In the genomic region with DNA sequence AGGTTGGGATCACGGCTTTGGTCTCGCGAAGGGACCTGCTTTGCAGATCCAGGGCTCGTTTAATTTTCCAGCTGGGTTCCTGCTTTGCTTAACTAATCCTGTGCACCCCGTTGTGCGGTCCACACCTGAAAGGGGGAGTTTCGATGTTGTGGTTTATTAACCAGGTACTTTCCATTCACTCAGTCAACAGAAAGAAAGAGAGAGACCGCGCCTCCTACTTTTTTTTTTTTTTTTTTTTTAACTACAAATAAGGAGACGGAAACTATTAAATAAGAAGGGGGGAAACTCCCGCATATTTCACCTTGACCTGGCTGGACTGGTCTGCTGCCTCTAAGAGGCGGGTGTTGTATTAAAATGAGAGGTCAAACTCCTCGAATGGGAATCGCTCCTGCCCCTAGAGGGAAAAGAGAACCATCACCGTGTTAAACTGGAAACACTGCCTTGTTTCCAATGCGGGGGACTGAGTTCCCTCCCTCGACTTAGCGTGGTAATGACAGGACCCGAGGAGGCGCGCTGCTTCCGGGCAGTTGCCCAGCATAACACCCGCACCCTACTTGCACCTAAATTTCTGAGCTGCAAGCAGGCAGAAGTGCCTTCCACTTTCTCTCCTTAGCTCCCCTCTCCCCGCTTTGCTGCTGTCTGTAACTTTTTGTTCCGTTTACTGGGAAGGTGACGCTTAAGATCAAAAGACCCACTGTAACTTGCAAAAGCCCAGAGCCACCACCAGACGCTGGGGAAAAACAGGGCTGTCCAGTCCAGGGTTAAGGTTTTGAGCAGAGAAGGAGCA, we compare ENCODE assay signal across 8 cellular contexts. TPM values are rescaled to one million over a fixed set of nuclear protein-coding genes. Genes with fewer than 3 reads are reported as not detected.
DNase-seq lines count a peak whose midpoint lies in the region; ATAC-seq, FAIRE-seq and TF ChIP-seq lines count a peak whose summit lies in the region.

No MANE protein-coding gene starts in this region.

- no peak for TF ChIP-seq RAD21 in HepG2 (CRISPR knock-in tag; IDR thresholded peaks at IDR 0.05)

- no peaks in the 10 kb centered on the region for H3K9me3 Mint-ChIP-seq in IgD-negative memory B cell

- peak; percentile 7 for DNase-seq in activated CD4-positive, alpha-beta T cell treated with anti-CD3 and anti-CD28 coated beads for 48 hours
- no peak for DNase-seq in activated CD4-positive, alpha-beta T cell treated with anti-CD3 and anti-CD28 coated beads, Interleukin-2, amount 50 U/mL, for 4 hours
- DNase-seq in GM23248: peak; percentile 85
- peak; percentile 89 for DNase-seq in SK-N-DZ (ENCODE audit: low spot score)
- peak; percentile 60 for DNase-seq in HepG2 (ENCODE audit: low spot score)

- H3K4me1 ChIP-seq in GM23248 (ENCODE audit: insufficient read depth) (peaks cover 32% of the 10 kb centered on the region), duodenal mucosa (ENCODE audit: control insufficient read depth in 1 of 2, insufficient read depth in 2 of 2, low read length in 2 of 2) (peaks cover 10 to 25% of the 10 kb centered on the region in 2 donors), HepG2 (ENCODE audit: insufficient read depth, low read length) (peaks cover 29% of the 10 kb centered on the region), stomach smooth muscle (ENCODE audit: control insufficient read depth, insufficient read depth, low read length) (peaks cover 7% of the 10 kb centered on the region)

- intact Hi-C loops in HepG2 (cut with micrococcal nuclease; ENCODE audit: unreplicated experiment): loop anchor here (5.0 kb wide), 1 partner anchor 112 kb away; a partner anchor contains a TSS

- H3K9ac ChIP-seq in GM23248 (peak overlapping the region; percentile 80), duodenal mucosa (ENCODE audit: low read depth in 1 of 2, low read length in 2 of 2) (peak overlapping the region; percentile 86 to 89), HepG2 (ENCODE audit: insufficient read depth, low read depth, low read length) (no peak overlapping the region), stomach smooth muscle (ENCODE audit: low read length in 2 of 2) (peak overlapping the region; percentile 67 to 90)

- no peaks in the 10 kb centered on the region for H3K9me2 ChIP-seq in GM23248 (ENCODE audit: insufficient read depth)

- no peaks in the 10 kb centered on the region for H4K20me1 ChIP-seq in GM23248 (ENCODE audit: insufficient read depth)
- no peaks in the 10 kb centered on the region for H4K20me1 ChIP-seq in HepG2 (ENCODE audit: insufficient read depth, low read length)

- no peaks in the 10 kb centered on the region for H3K36me3 ChIP-seq in GM23248 (ENCODE audit: low read depth)
- no peaks in the 10 kb centered on the region for H3K36me3 ChIP-seq in duodenal mucosa (ENCODE audit: control insufficient read depth in 1 of 2, insufficient read depth in 2 of 2, low read length in 2 of 2)
- no peaks in the 10 kb centered on the region for H3K36me3 ChIP-seq in HepG2 (replicated peaks in 1 of 2; ENCODE audit: control insufficient read depth in 1 of 2, insufficient read depth in 2 of 2, low read length in 2 of 2)
- no peaks in the 10 kb centered on the region for H3K36me3 ChIP-seq in stomach smooth muscle (ENCODE audit: control insufficient read depth in 2 of 2, insufficient read depth in 2 of 2, low read length in 2 of 2)

- no peaks in the 10 kb centered on the region for H3K36me3 Mint-ChIP-seq in IgD-negative memory B cell

- FAIRE-seq in HepG2 (lab: Jason Lieb, UNC): peak; percentile 44

- H2AFZ ChIP-seq in GM23248 (peak overlapping the region; percentile 98), HepG2 (ENCODE audit: low read length) (peak overlapping the region; percentile 17)

- CTCF ChIA-PET in HepG2 (lab: Yijun Ruan, JAX; ENCODE audit: low intra/inter-chr PET ratio, low total read pairs): no interaction called here

- H3K9me3 ChIP-seq in GM23248 (ENCODE audit: low read depth) (no peaks in the 10 kb centered on the region), duodenal mucosa (ENCODE audit: control insufficient read depth in 1 of 2, low read length in 2 of 2) (no peaks in the 10 kb centered on the region), HepG2 (ENCODE audit: low read length) (no peaks in the 10 kb centered on the region), stomach smooth muscle (ENCODE audit: control insufficient read depth in 2 of 2, low read length in 2 of 2) (no peaks in the 10 kb centered on the region)

- peak overlapping the region; percentile 87 to 98 (median 96) for H3K4me3 Mint-ChIP-seq in IgD-negative memory B cell

- peak; percentile 35 for TF ChIP-seq CTCF in HepG2 (CRISPR knock-in tag; IDR thresholded peaks at IDR 0.05)

- BruUV-seq in HepG2 (replicated peaks; lab: Mats Ljungman, UMichigan): no TSS peak

- no peak for TF ChIP-seq POLR2A in HepG2 (IDR thresholded peaks at IDR 0.05; ENCODE audit: insufficient read depth in 1 of 2, low read depth in 2 of 2, low read length in 2 of 2)

- TF ChIP-seq EP300 in HepG2 (IDR thresholded peaks at IDR 0.05; ENCODE audit: low read depth in 2 of 2, low read length in 2 of 2) (no peak), HepG2 (CRISPR knock-in tag; IDR thresholded peaks at IDR 0.05; ENCODE audit: borderline replicate concordance) (no peak)

- 23% methylated on average over 27 of the region's 27 CpGs for WGBS in GM23248 (ENCODE audit: low coverage in 1 of 2, low lambda C conversion rate in 2 of 2, missing lambda C conversion rate in 2 of 2), 2 experiments
- WGBS in HepG2 (ENCODE audit: low lambda C conversion rate): 11% methylated on average over 26 of the region's 27 CpGs

- peak overlapping the region; percentile 78 for H3K4me3 ChIP-seq in GM23248
- peak overlapping the region; percentile 85 to 96 for H3K4me3 ChIP-seq in duodenal mucosa (ENCODE audit: low read depth in 1 of 2, low read length in 2 of 2)
- peak overlapping the region; percentile 53 to 73 (median 56) for H3K4me3 ChIP-seq in HepG2 (replicated peaks in 1 of 3; ENCODE audit: insufficient read depth in 1 of 3, low read depth in 2 of 3, low read length in 3 of 3)
- peak overlapping the region; percentile 93 to 94 for H3K4me3 ChIP-seq in stomach smooth muscle (ENCODE audit: low read length in 2 of 2)

- peak overlapping the region; percentile 83 for H3K27ac ChIP-seq in GM23248
- peak overlapping the region; percentile 92 for H3K27ac ChIP-seq in duodenal mucosa (ENCODE audit: low read depth, low read length)
- H3K27ac ChIP-seq in HepG2 (ENCODE audit: extremely low read length, insufficient read depth, low read length): no peak overlapping the region
- peak overlapping the region; percentile 88 for H3K27ac ChIP-seq in stomach smooth muscle (ENCODE audit: low read length)

- ATAC-seq in HepG2: peak; percentile 81

- in situ Hi-C loops in GM23248 (cut with MboI) (no loop called here), HepG2 (cut with HindIII; ENCODE audit: extremely low pct_ligation_motif_present, low pct_unique_long_range_greater_than_20kb) (no loop called here)

- POLR2A ChIA-PET in HepG2 (lab: Yijun Ruan, JAX): interaction anchor here (1.6 kb wide), 1 partner anchor 110 kb away, joined by 6 read pairs; no protein-coding TSS in a partner anchor

- H3K27me3 Mint-ChIP-seq in IgD-negative memory B cell: peaks cover 6% of the 10 kb centered on the region

- peaks cover 9 to 15% (median 13%) of the 10 kb centered on the region in 3 donors for H3K4me1 Mint-ChIP-seq in IgD-negative memory B cell

- peaks cover 15% of the 10 kb centered on the region for H3F3A ChIP-seq in GM23248 (ENCODE audit: insufficient read depth)

- H3K4me2 ChIP-seq in GM23248 (ENCODE audit: unreplicated experiment) (peak overlapping the region; percentile 95), HepG2 (ENCODE audit: low read depth, low read length) (peak overlapping the region; percentile 97)

- H3K79me2 ChIP-seq in GM23248 (ENCODE audit: insufficient read depth): no peaks in the 10 kb centered on the region
- no peaks in the 10 kb centered on the region for H3K79me2 ChIP-seq in HepG2 (ENCODE audit: insufficient read depth, low read length)

- H3K27ac Mint-ChIP-seq in IgD-negative memory B cell: peak overlapping the region; percentile 51 to 96 (median 84)

- H3K27me3 ChIP-seq in GM23248 (replicated peaks; ENCODE audit: insufficient read depth) (no peaks in the 10 kb centered on the region), duodenal mucosa (ENCODE audit: control insufficient read depth in 1 of 2, insufficient read depth in 2 of 2, low read length in 2 of 2) (no peaks in the 10 kb centered on the region), HepG2 (ENCODE audit: control insufficient read depth in 1 of 2, insufficient read depth in 2 of 2, low read length in 2 of 2) (peaks cover 2 to 30% of the 10 kb centered on the region in 2 experiments; a peak in 4 of 5 replicates), stomach smooth muscle (ENCODE audit: control insufficient read depth in 1 of 2, insufficient read depth in 2 of 2, low read length in 2 of 2) (no peaks in the 10 kb centered on the region)

RNA-seq across cellular contexts. Expression of a gene that starts 1.1 kb away (rescaled TPM):
- 9.9 and 11.9 TPM in 2 replicates for total RNA-seq in GM23248 (2014; rRNA removed; shearing (Covaris generic))
- polyA plus RNA-seq in GM23248 (2016; fragmentation: Nextera tagmentation; extraction: Ambion mirVana) (3.3 and 3.4 TPM in 2 replicates), IgD-negative memory B cell (not detected), HepG2 (2011; rRNA removed) (0.01 and 0.04 TPM in 2 replicates)
- polyA plus RNA-seq in SK-N-DZ (2014; cell fraction: cytosol; rRNA removed): 3.1 and 3.3 TPM in 2 replicates
- 6.5 and 7.6 TPM in 2 replicates for polyA plus RNA-seq in SK-N-DZ (2014; cell fraction: nucleus; rRNA removed)
- total RNA-seq in HepG2 (2016; rRNA removed; fragmentation: Illumina TruSeq; extraction: Trizol): 0.06 TPM in 1 of 2 replicates, not detected in the other
- total RNA-seq in HepG2 (2016; cell fraction: cytosol; rRNA removed; fragmentation: Illumina TruSeq; extraction: Trizol; ENCODE audit: low read depth): not detected in 2 replicates
- 0.02 TPM in 1 of 2 replicates, not detected in the other for total RNA-seq in HepG2 (2016; cell fraction: insoluble cytoplasmic fraction; rRNA removed; fragmentation: Illumina TruSeq; extraction: Trizol)
- 0.03 TPM in 1 of 2 replicates, not detected in the other for total RNA-seq in HepG2 (2016; cell fraction: membrane; rRNA removed; fragmentation: Illumina TruSeq; extraction: Trizol)
- total RNA-seq in HepG2 (2016; cell fraction: nucleus; rRNA removed; fragmentation: Illumina TruSeq; extraction: Trizol): 0.09 and 0.16 TPM in 2 replicates
- under 0.01 and 0.01 TPM in 2 replicates for polyA plus RNA-seq in HepG2 (2011; cell fraction: cytosol; rRNA removed)
- polyA plus RNA-seq in HepG2 (2011; cell fraction: nucleus; rRNA removed): 0.05 and 0.14 TPM in 2 replicates
- polyA plus RNA-seq in HepG2 (2012): not detected in 2 replicates
- polyA plus RNA-seq in HepG2 (2016; cell fraction: cytosol; fragmentation: Illumina TruSeq; extraction: Trizol; ENCODE audit: low read depth): not detected in 2 replicates
- polyA plus RNA-seq in HepG2 (2016; cell fraction: insoluble cytoplasmic fraction; fragmentation: Illumina TruSeq; extraction: Trizol; ENCODE audit: low read depth): not detected in 2 replicates
- not detected in 2 replicates for polyA plus RNA-seq in HepG2 (2016; cell fraction: membrane; fragmentation: Illumina TruSeq; extraction: Trizol; ENCODE audit: low read depth)
- 0.08 TPM in 1 of 2 replicates, not detected in the other for polyA plus RNA-seq in HepG2 (2016; cell fraction: nucleus; fragmentation: Illumina TruSeq; extraction: Trizol; ENCODE audit: insufficient read depth, low read depth)
- 0.06 and 28.4 TPM in 2 replicates for polyA minus RNA-seq in HepG2 (2011; rRNA and poly(A)+ RNA removed; ENCODE audit: low replicate concordance)
- not detected in 2 replicates for polyA minus RNA-seq in HepG2 (2011; cell fraction: cytosol; rRNA and poly(A)+ RNA removed)
- polyA minus RNA-seq in HepG2 (2011; cell fraction: nucleus; rRNA and poly(A)+ RNA removed): 0.12 and 0.13 TPM in 2 replicates

Comparison
In these comparisons a context has a peak if more than half of its experiments do, and no peak if none do; other contexts are left out.
1. DNase-seq: peak in activated CD4-positive, alpha-beta T cell treated with anti-CD3 and anti-CD28 coated beads for 48 hours (single experiment), GM23248 (single experiment), SK-N-DZ (single experiment) and HepG2 (single experiment); none in activated CD4-positive, alpha-beta T cell treated with anti-CD3 and anti-CD28 coated beads, Interleukin-2, amount 50 U/mL, for 4 hours (0 of 2).
2. Peak in every context shown above with its lines, with median percentiles within 50 percentile points of each other: H3K4me3 ChIP-seq.